In genomic region chr1:39575191-39576015, GRCh38 we compare ENCODE assay signal across 8 cellular contexts. TPM values are rescaled to one million over a fixed set of nuclear protein-coding genes. Genes with fewer than 3 reads are reported as not detected.
DNase-seq lines count a peak whose midpoint lies in the region; ATAC-seq and TF ChIP-seq lines count a peak whose summit lies in the region.

No MANE protein-coding gene starts in this region.

- peak; percentile 54 for ATAC-seq in mucosa of descending colon
- peak; percentile 61 to 64 for ATAC-seq in stimulated activated naive B cell treated with anti-CD40 and anti-IgM and Interleukin-4, amounts not matched to agents 10 μg/mL and 1 μg/mL and 100 μg/mL, for 72 hours (replicated peaks)
- ATAC-seq in GM19397 (IDR thresholded peaks at IDR 0.05; ENCODE audit: unreplicated experiment): no peak

- no peaks in the 10 kb centered on the region for H3K27me3 ChIP-seq in A673 (replicated peaks; ENCODE audit: insufficient read depth, low read depth, low read length, poor library complexity)

- BruUV-seq in A673 (replicated peaks; lab: Mats Ljungman, UMichigan): no TSS peak

- H3K9me3 ChIP-seq in A673 (ENCODE audit: low read depth, low read length, poor library complexity, severe bottlenecking): no peaks in the 10 kb centered on the region
- H3K9me3 ChIP-seq in mucosa of descending colon: no peaks in the 10 kb centered on the region

- CTCF ChIA-PET in A673 (lab: Charles Lee): interaction anchor here (0.8 kb wide), 1 partner anchor 31 kb away, joined by 3 read pairs; no protein-coding TSS in a partner anchor

- POLR2A ChIA-PET in A673 (lab: Charles Lee; ENCODE audit: low non-redundant PET): no interaction called here

- peaks cover 22 to 30% of the 10 kb centered on the region in 2 donors for H3K4me1 Mint-ChIP-seq in stimulated activated naive B cell treated with anti-CD40 and anti-IgM and Interleukin-4, amounts not matched to agents 10 μg/mL and 1 μg/mL and 100 μg/mL, for 72 hours

- H3K9me3 Mint-ChIP-seq in stimulated activated naive B cell treated with anti-CD40 and anti-IgM and Interleukin-4, amounts not matched to agents 10 μg/mL and 1 μg/mL and 100 μg/mL, for 72 hours: no peaks in the 10 kb centered on the region

- H3K27ac Mint-ChIP-seq in stimulated activated naive B cell treated with anti-CD40 and anti-IgM and Interleukin-4, amounts not matched to agents 10 μg/mL and 1 μg/mL and 100 μg/mL, for 72 hours: peak overlapping the region; percentile 96

- H3K4me1 ChIP-seq in A673 (ENCODE audit: insufficient read depth, low read length, poor library complexity, severe bottlenecking) (peaks cover 9% of the 10 kb centered on the region), mucosa of descending colon (ENCODE audit: low read depth) (peaks cover 33% of the 10 kb centered on the region)

- H3K4me3 ChIP-seq in A673 (ENCODE audit: low read depth, low read length, poor library complexity, severe bottlenecking) (peak overlapping the region; percentile 67), epithelial cell of esophagus (ENCODE audit: low read length) (peak overlapping the region; percentile 82), mucosa of descending colon (peak overlapping the region; percentile 80)

- H3K4me3 Mint-ChIP-seq in stimulated activated naive B cell treated with anti-CD40 and anti-IgM and Interleukin-4, amounts not matched to agents 10 μg/mL and 1 μg/mL and 100 μg/mL, for 72 hours: peak overlapping the region; percentile 92 to 96

- H3K27me3 Mint-ChIP-seq in stimulated activated naive B cell treated with anti-CD40 and anti-IgM and Interleukin-4, amounts not matched to agents 10 μg/mL and 1 μg/mL and 100 μg/mL, for 72 hours: no peaks in the 10 kb centered on the region

- TF ChIP-seq CTCF in A673 (conservative IDR thresholded peaks at IDR 0.05; ENCODE audit: low read depth, low read length): no peak
- no peak for TF ChIP-seq CTCF in GM20000 (IDR thresholded peaks at IDR 0.05; ENCODE audit: extremely low read depth, missing control alignments)
- TF ChIP-seq CTCF in epithelial cell of esophagus (IDR thresholded peaks at IDR 0.05; ENCODE audit: insufficient read depth, low read depth, low read length, missing control alignments): no peak
- TF ChIP-seq CTCF in mucosa of descending colon (IDR thresholded peaks at IDR 0.05): no peak

- H3K27ac ChIP-seq in A673 (ENCODE audit: low read depth, low read length, poor library complexity, severe bottlenecking): peak overlapping the region; percentile 89

- peaks cover 28 to 39% of the 10 kb centered on the region in 2 donors for H3K36me3 Mint-ChIP-seq in stimulated activated naive B cell treated with anti-CD40 and anti-IgM and Interleukin-4, amounts not matched to agents 10 μg/mL and 1 μg/mL and 100 μg/mL, for 72 hours

- H3K36me3 ChIP-seq in A673 (ENCODE audit: insufficient read depth, low read length, poor library complexity, severe bottlenecking) (peaks cover 30% of the 10 kb centered on the region), mucosa of descending colon (ENCODE audit: low read depth) (no peaks in the 10 kb centered on the region)

- intact Hi-C loops in A673 (cut with micrococcal nuclease; ENCODE audit: unreplicated experiment): no loop called here
- intact Hi-C loops in mucosa of descending colon (cut with DNase I, micrococcal nuclease): no loop called here

- DNase-seq in A673 (ENCODE audit: low spot score): peak; percentile 35
- peak; percentile 69 for DNase-seq in GM20000 (ENCODE audit: low spot score)
- peak; percentile 70 for DNase-seq in NCI-H510A (lab: John Stamatoyannopoulos, UW)
- peak; percentile 34 for DNase-seq in activated T-cell treated with anti-CD3 and anti-CD28 coated beads for 1 hour (ENCODE audit: low read depth)
- DNase-seq in epithelial cell of esophagus (ENCODE audit: low read depth): peak; percentile 40
- DNase-seq in mucosa of descending colon: peak; percentile 59 to 82 (median 72)
- peak; percentile 42 for DNase-seq in stimulated activated naive B cell treated with anti-CD40 and anti-IgM and Interleukin-4, amounts not matched to agents 10 μg/mL and 1 μg/mL and 100 μg/mL, for 72 hours

RNA-seq across cellular contexts. Expression of gene PABPC4, which starts 1.2 kb away (rescaled TPM):
- total RNA-seq in A673 (2021) (242 and 259 TPM in 2 replicates), mucosa of descending colon (100 to 1,000 TPM; 124 to 208 (median 146) TPM)
